In the genomic region with DNA sequence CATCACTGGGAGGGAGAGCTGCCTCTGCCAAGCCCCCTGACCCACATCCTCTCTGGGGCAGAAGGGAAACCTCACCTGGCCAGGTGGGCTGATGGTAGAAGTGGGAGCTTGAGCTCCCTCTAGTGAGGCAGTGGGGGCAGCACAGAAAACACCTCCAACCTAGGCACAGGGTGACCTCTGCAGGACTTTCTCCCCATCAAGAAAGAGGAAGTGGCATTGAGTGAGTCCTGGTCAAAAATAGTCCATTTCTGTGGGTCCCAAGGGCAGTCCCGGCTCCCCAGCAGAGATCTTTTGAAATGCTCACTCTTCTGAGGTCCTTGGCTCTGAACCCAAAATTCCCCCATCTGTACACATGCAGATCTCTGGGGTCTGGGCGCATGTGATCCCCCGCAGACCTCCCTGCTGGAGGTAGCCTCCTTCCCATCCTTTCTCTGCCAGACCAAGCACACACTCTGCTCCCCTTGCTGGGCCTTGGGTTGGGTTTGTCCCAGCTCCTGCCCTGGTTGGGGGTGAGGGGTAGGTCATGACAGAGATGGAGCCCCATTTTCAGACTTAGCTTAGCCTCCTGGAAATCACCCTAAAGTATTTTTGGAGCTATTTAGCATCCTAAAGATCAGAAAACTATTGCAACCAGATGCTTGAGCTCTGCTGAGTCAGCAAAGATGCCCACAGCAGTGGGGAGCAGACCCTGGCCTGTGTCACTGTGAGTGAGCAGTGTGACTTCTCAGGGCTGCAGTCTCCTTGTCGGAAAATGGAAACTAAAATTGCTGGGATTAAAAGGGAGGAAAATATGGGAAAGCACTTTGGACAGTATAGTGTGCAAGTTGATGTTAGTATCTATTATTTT, we compare ENCODE assay signal across 8 cellular contexts. TPM values are rescaled to one million over a fixed set of nuclear protein-coding genes. Genes with fewer than 3 reads are reported as not detected.
DNase-seq lines count a peak whose midpoint lies in the region; ATAC-seq and TF ChIP-seq lines count a peak whose summit lies in the region.

No MANE protein-coding gene starts in this region.

- POLR2A ChIA-PET in T-cell (lab: Charles Lee): interaction anchor here in 1 of 2 donors (0.8 kb wide), 1 partner anchor 42 kb away, joined by 3 read pairs; the partner anchor contains the start of gene LCP2

- peaks cover 35% of the 10 kb centered on the region for H3K4me1 ChIP-seq in neural progenitor cell

- H3K79me2 ChIP-seq in neural progenitor cell (ENCODE audit: low read depth): no peaks in the 10 kb centered on the region

- no peaks in the 10 kb centered on the region for H4K20me1 ChIP-seq in neural progenitor cell (ENCODE audit: low read depth)

- DNase-seq in T-cell (peak; percentile 28 to 70 (median 54)), neural progenitor cell (ENCODE audit: low spot score) (no peak), kidney tubule cell (ENCODE audit: low spot score) (no peak), NCI-H2227 treated with DMSO at 0.1 percent for 48 hours (lab: John Stamatoyannopoulos, UW) (no peak)
- peak; percentile 19 for DNase-seq in activated naive CD8-positive, alpha-beta T cell treated with anti-CD3 and anti-CD28 coated beads, Interleukin-2, amount 50 U/mL, for 16 hours (ENCODE audit: low read depth, low spot score)

- H3K4me3 Mint-ChIP-seq in T-cell: no peak overlapping the region
- H3K4me3 Mint-ChIP-seq in neural progenitor cell: no peak overlapping the region

- peak; percentile 50 for TF ChIP-seq CTCF in neural progenitor cell (IDR thresholded peaks at IDR 0.05)

- no peak overlapping the region for H3K4me3 ChIP-seq in neural progenitor cell

- H3K27ac Mint-ChIP-seq in T-cell (peak overlapping the region; percentile 70 to 87), neural progenitor cell (no peak overlapping the region)

- no peak overlapping the region for H3K9ac ChIP-seq in neural progenitor cell

- H3K27me3 Mint-ChIP-seq in T-cell (no peaks in the 10 kb centered on the region), neural progenitor cell (ENCODE audit: insufficient read depth, low read depth) (peaks cover 11% of the 10 kb centered on the region)

- H3F3A ChIP-seq in neural progenitor cell (ENCODE audit: low read depth): peaks cover 21% of the 10 kb centered on the region

- H3K36me3 ChIP-seq in neural progenitor cell: no peaks in the 10 kb centered on the region

- H3K4me1 Mint-ChIP-seq in T-cell: peaks cover 37 to 41% (median 38%) of the 10 kb centered on the region in 3 donors
- H3K4me1 Mint-ChIP-seq in neural progenitor cell: peaks cover 48% of the 10 kb centered on the region

- no peaks in the 10 kb centered on the region for H3K9me3 ChIP-seq in neural progenitor cell (ENCODE audit: low read depth)

- CTCF ChIA-PET in T-cell (lab: Charles Lee): interaction anchor here (0.6 to 5.5 kb wide), 37 partner anchors 9 to 243 kb away, joined by 3 to 60 read pairs (median 7); partner anchors contain the start of gene LCP2 (in 2 of the 2)

- H3K27ac ChIP-seq in neural progenitor cell: no peak overlapping the region

- peak; percentile 91 for ATAC-seq in GM19043 (IDR thresholded peaks at IDR 0.05; ENCODE audit: low read depth, unreplicated experiment)
- peak; percentile 84 for ATAC-seq in HG03095 (IDR thresholded peaks at IDR 0.05; ENCODE audit: unreplicated experiment)
- ATAC-seq in T-cell (replicated peaks in 1 of 4): peak; percentile 78 to 86 (median 81)
- ATAC-seq in HG02970 (IDR thresholded peaks at IDR 0.05; ENCODE audit: low FRiP score, unreplicated experiment): no peak

- H2AFZ ChIP-seq in neural progenitor cell (replicated peaks): no peak overlapping the region

- no peaks in the 10 kb centered on the region for H3K27me3 ChIP-seq in neural progenitor cell

- H3K9me3 Mint-ChIP-seq in T-cell (no peaks in the 10 kb centered on the region), neural progenitor cell (peaks cover 14% of the 10 kb centered on the region)

- H3K4me2 ChIP-seq in neural progenitor cell: peak overlapping the region; percentile 32

- H3K36me3 Mint-ChIP-seq in T-cell (no peaks in the 10 kb centered on the region), neural progenitor cell (no peaks in the 10 kb centered on the region)

RNA-seq across cellular contexts. Expression of gene LCP2, which starts 41.6 kb away (rescaled TPM):
- total RNA-seq in T-cell: 100 to 1,000 TPM; 355 to 394 (median 374) TPM
- total RNA-seq in neural progenitor cell (ENCODE audit: low replicate concordance): not detected in 2 replicates

RNA-seq across cellular contexts. Expression of gene KCNMB1, which starts 50.0 kb away (rescaled TPM):
- total RNA-seq in T-cell (not detected), neural progenitor cell (ENCODE audit: low replicate concordance) (not detected in 2 replicates)

Comparison
In these comparisons a context has a peak if more than half of its experiments do, and no peak if none do; other contexts are left out.
1. DNase-seq: peak in T-cell (34 of 34) and activated naive CD8-positive, alpha-beta T cell treated with anti-CD3 and anti-CD28 coated beads, Interleukin-2, amount 50 U/mL, for 16 hours (single experiment); none in neural progenitor cell (single experiment), kidney tubule cell (single experiment) and NCI-H2227 treated with DMSO at 0.1 percent for 48 hours (single experiment).
2. RNA of gene LCP2, which starts 41.6 kb away (total RNA-seq): 355 to 394 TPM in T-cell; not detected in neural progenitor cell; every median in the first group is over 100 times any median in the second.